9 cellular contexts compared by ENCODE assay signal in genomic region chr16:26795184-26795583, GRCh38.
DNase-seq lines count a peak whose midpoint lies in the region; ATAC-seq and TF ChIP-seq lines count a peak whose summit lies in the region.
"Had no signal": no experiment of that assay in that cellular context is flagged by ENCODE, and none has a peak within 500 bp of the region (broad histone marks: within the 10 kb centered on the region; RNA-seq: fewer than 3 reads in every experiment).

No MANE protein-coding gene starts in this region.

- no peak overlapping the region for H3K27ac Mint-ChIP-seq in activated CD4-positive, alpha-beta memory T cell treated with anti-CD3 and anti-CD28 coated beads for 36 hours
- H3K27ac Mint-ChIP-seq: stimulated activated naive CD8-positive, alpha-beta T cell treated with anti-CD3 and anti-CD28 coated beads, Interleukin-15, Interleukin-2, amounts not matched to agents 100 ng/mL and 50 ng/mL, for 24 hours had no signal

- H3K4me1 ChIP-seq in osteoblast (ENCODE audit: insufficient read depth, low read length), result no peaks in the 10 kb centered on the region

- H3K27ac ChIP-seq in osteoblast (ENCODE audit: low read depth, low read length), result no peak overlapping the region

- in situ Hi-C loops in GM13977 (cut with MboI; ENCODE audit: low pct_unique_long_range_greater_than_20kb, low sequenced_read_pairs, unreplicated experiment), result no loop called here

- intact Hi-C loops in activated CD4-positive, alpha-beta memory T cell treated with anti-CD3 and anti-CD28 coated beads for 36 hours (cut with micrococcal nuclease), result no loop called here

- peak; percentile 12; the same call in 1 of the 2 replicates for TF ChIP-seq CTCF in AG09319 (IDR thresholded peaks at IDR 0.05; ENCODE audit: low read depth, low read length)
- TF ChIP-seq CTCF in GM12874 (IDR thresholded peaks at IDR 0.05; ENCODE audit: insufficient read depth, low read depth, low read length), result peak; percentile 33; the same call in 1 of the 2 replicates
- TF ChIP-seq CTCF in osteoblast (IDR thresholded peaks at IDR 0.05; ENCODE audit: extremely low read depth, low read depth, low read length), result no peak
- no peak for TF ChIP-seq CTCF in GM13977 (IDR thresholded peaks at IDR 0.05; ENCODE audit: extremely low read depth, insufficient read depth, missing control alignments)

- H3K9me3 ChIP-seq in osteoblast (ENCODE audit: low read depth, low read length), result no peaks in the 10 kb centered on the region

- DNase-seq in AG09319 (ENCODE audit: extremely low read depth, low read depth) (no peak), islet precursor cell (peak; percentile 61), osteoblast (ENCODE audit: insufficient read length, low spot score, missing footprints) (no peak), GM13977 (ENCODE audit: low spot score) (no peak), DMS153 treated with DMSO at 0.1 percent for 48 hours (lab: John Stamatoyannopoulos, UW; ENCODE audit: unreplicated experiment) (no peak)
- DNase-seq in activated CD4-positive, alpha-beta memory T cell treated with anti-CD3 and anti-CD28 coated beads for 36 hours, result peak; percentile 18

- H3K79me2 ChIP-seq in osteoblast (ENCODE audit: insufficient read depth, low read length), result no peaks in the 10 kb centered on the region

- no peaks in the 10 kb centered on the region for H3K9me3 Mint-ChIP-seq in activated CD4-positive, alpha-beta memory T cell treated with anti-CD3 and anti-CD28 coated beads for 36 hours
- H3K9me3 Mint-ChIP-seq: stimulated activated naive CD8-positive, alpha-beta T cell treated with anti-CD3 and anti-CD28 coated beads, Interleukin-15, Interleukin-2, amounts not matched to agents 100 ng/mL and 50 ng/mL, for 24 hours had no signal

- no peaks in the 10 kb centered on the region for H4K20me1 ChIP-seq in osteoblast (ENCODE audit: insufficient read depth, low read length)

- H3K27me3 Mint-ChIP-seq in activated CD4-positive, alpha-beta memory T cell treated with anti-CD3 and anti-CD28 coated beads for 36 hours, result peaks cover 23% of the 10 kb centered on the region

- no peaks in the 10 kb centered on the region for H3K36me3 ChIP-seq in osteoblast (ENCODE audit: insufficient read depth, low read length)

- H3K4me3 ChIP-seq in osteoblast (ENCODE audit: insufficient read depth, low read length), result no peak overlapping the region

- no peaks in the 10 kb centered on the region for H3K4me1 Mint-ChIP-seq in activated CD4-positive, alpha-beta memory T cell treated with anti-CD3 and anti-CD28 coated beads for 36 hours (ENCODE audit: low read depth)

- POLR2A ChIA-PET in activated CD4-positive, alpha-beta memory T cell treated with anti-CD3 and anti-CD28 coated beads for 36 hours (lab: Charles Lee), result no interaction called here

- H3K4me2 ChIP-seq in osteoblast (ENCODE audit: insufficient read depth, low read length), result no peak overlapping the region

- CTCF ChIA-PET in activated CD4-positive, alpha-beta memory T cell treated with anti-CD3 and anti-CD28 coated beads for 36 hours (lab: Charles Lee), result no interaction called here

- no peak for ATAC-seq in HG03354 (IDR thresholded peaks at IDR 0.05; ENCODE audit: poor library complexity, severe bottlenecking, unreplicated experiment)

- no peak overlapping the region for H2AFZ ChIP-seq in osteoblast (ENCODE audit: low read length)

- no peaks in the 10 kb centered on the region for H3K36me3 Mint-ChIP-seq in activated CD4-positive, alpha-beta memory T cell treated with anti-CD3 and anti-CD28 coated beads for 36 hours

- H3K4me3 Mint-ChIP-seq in activated CD4-positive, alpha-beta memory T cell treated with anti-CD3 and anti-CD28 coated beads for 36 hours, result no peak overlapping the region
- H3K4me3 Mint-ChIP-seq: stimulated activated naive CD8-positive, alpha-beta T cell treated with anti-CD3 and anti-CD28 coated beads, Interleukin-15, Interleukin-2, amounts not matched to agents 100 ng/mL and 50 ng/mL, for 24 hours had no signal

- H3K27me3 ChIP-seq in osteoblast (ENCODE audit: insufficient read depth, low read length), result no peaks in the 10 kb centered on the region

Comparison
In these comparisons a context has a peak if more than half of its experiments do, and no peak if none do; other contexts are left out.
1. DNase-seq: peak in activated CD4-positive, alpha-beta memory T cell treated with anti-CD3 and anti-CD28 coated beads for 36 hours (single experiment) and islet precursor cell (single experiment); none in AG09319 (single experiment), osteoblast (single experiment), GM13977 (single experiment) and DMS153 treated with DMSO at 0.1 percent for 48 hours (single experiment).
2. CTCF ChIP-seq: peak in AG09319 (single experiment) and GM12874 (single experiment); none in osteoblast (single experiment) and GM13977 (single experiment).